In the genomic region with DNA sequence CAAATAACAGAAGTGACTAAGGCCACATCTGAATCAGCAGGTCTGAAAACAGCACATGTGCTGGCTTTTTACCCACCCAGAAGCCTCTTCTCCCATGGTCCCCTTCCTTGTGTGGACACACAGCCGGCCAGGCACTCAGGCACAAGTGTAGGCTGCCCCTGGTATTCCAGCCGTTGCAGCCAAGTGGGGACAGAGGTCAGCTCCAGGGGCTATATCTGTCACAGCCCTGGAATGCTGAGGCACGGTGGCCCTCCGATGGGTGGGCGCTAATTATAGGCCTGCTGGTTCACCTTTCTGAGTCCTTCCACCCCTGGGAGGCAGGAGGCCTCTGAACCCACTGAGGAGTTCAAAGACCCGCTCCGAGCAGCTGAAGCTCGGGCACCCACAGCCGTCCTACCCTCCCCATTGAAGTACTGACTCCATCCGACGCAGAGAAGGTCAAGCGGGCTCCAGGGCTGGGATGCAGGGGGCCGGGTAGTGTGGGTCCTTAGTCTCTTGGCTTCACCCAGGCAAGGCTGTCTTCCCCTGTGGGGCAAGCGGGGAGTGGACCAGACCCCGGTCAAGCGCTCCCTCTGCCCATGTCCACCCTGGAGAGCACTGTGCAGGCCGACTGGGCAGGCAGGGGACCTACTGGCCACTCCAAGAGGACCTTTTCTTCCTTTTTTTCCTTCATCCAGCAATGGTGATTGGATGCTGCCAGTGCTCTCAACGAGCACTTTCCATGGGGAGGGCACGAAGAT, we compare ENCODE assay signal across 25 cellular contexts. TPM values are rescaled to one million over a fixed set of nuclear protein-coding genes. Genes with fewer than 3 reads are reported as not detected.
"Had no signal": no experiment of that assay in that cellular context is flagged by ENCODE, and none has a peak within 500 bp of the region (broad histone marks: within the 10 kb centered on the region; RNA-seq: fewer than 3 reads in every experiment).

No MANE protein-coding gene starts in this region.

- H2AFZ ChIP-seq: parathyroid adenoma had no signal

- H3K4me3 ChIP-seq: dorsolateral prefrontal cortex, mucosa of descending colon, prostate gland, sigmoid colon, stomach, thoracic aorta, transverse colon had no signal

- H3K79me2 ChIP-seq: parathyroid adenoma had no signal

- H3K36me3 ChIP-seq: prostate gland, sigmoid colon, stomach, thoracic aorta, transverse colon had no signal

- DNase-seq: cortex of kidney; dorsolateral prefrontal cortex; effector CD8-positive, alpha-beta T cell; kidney; left cardiac atrium; mucosa of descending colon; naive thymus-derived CD8-positive, alpha-beta T cell; nucleus accumbens; sigmoid colon; small intestine; stimulated activated CD4-positive, alpha-beta T cell treated with anti-CD3 and anti-CD28 coated beads, Interleukin-12 subunit alpha, Interleukin-12 subunit beta, amount 100 ng/mL, for 4 hours; stimulated activated naive CD4-positive, alpha-beta T cell; stomach; substantia nigra; transverse colon had no signal

- H3K9ac ChIP-seq: parathyroid adenoma had no signal

- H3K9me3 ChIP-seq: mucosa of descending colon, prostate gland, sigmoid colon, thoracic aorta, transverse colon had no signal

- H3K4me1 ChIP-seq: parathyroid adenoma, prostate gland, sigmoid colon, stomach, transverse colon had no signal

- H3K27ac ChIP-seq: dorsolateral prefrontal cortex, parathyroid adenoma, prostate gland, sigmoid colon, stomach, thoracic aorta, transverse colon had no signal

- ATAC-seq: mucosa of descending colon; naive thymus-derived CD8-positive, alpha-beta T cell had no signal

RNA-seq across cellular contexts. Expression of a gene that starts 14.3 kb away (rescaled TPM):
- total RNA-seq: dorsolateral prefrontal cortex; frontal cortex; kidney; left cardiac atrium; liver; lung microvascular endothelial cell; mucosa of descending colon; naive thymus-derived CD8-positive, alpha-beta T cell; prostate gland; renal cortical epithelial cell; sigmoid colon; stomach; thoracic aorta; transverse colon; ureter had no signal
- polyA plus RNA-seq: esophagus; liver; naive thymus-derived CD8-positive, alpha-beta T cell; sigmoid colon; small intestine; stomach had no signal

RNA-seq across cellular contexts. Expression of a gene that starts 29.8 kb away (rescaled TPM):
- total RNA-seq: dorsolateral prefrontal cortex; frontal cortex; kidney; left cardiac atrium; liver; lung microvascular endothelial cell; mucosa of descending colon; naive thymus-derived CD8-positive, alpha-beta T cell; renal cortical epithelial cell; sigmoid colon; stomach; thoracic aorta; transverse colon; ureter had no signal
- polyA plus RNA-seq: esophagus; liver; naive thymus-derived CD8-positive, alpha-beta T cell; neural cell; sigmoid colon; stomach had no signal
